Comparison of ENCODE assay signal across 8 cellular contexts in the genomic region with DNA sequence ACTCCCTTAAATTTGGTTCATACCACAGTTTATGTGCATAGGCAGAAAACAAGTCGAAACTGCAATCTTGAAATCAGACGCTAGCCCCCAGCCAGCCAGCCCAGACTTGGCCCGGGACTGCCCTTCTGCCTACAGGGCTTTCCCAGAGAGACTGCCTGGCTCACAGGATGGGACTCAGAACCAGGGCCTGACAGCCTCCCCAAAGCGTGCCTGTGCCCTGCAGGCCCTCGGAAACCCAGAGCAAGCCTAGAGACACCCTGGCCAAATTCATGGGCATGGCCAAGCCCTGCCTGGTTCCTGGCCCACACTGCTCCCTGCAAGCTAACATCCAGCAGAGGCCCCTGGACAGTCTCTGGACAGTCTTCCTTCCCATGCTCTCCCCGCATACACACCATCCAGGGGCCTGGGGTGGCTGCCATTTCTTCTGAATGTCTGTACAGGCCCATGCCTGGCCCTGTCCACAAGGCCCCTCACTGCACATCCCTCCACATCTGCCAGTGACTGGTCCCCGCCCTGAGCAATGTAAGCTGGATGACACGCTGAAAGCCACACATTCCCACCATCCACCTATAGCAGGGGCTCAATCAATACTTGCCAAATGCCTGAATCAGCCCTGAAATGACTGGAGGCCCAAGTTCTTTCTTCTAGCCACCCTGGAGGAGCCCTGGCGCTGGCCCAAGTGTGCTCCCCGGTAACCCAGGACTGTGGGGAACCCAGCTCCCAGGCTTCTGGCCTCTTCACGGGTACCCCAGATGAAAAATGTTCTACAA.
DNase-seq lines count a peak whose midpoint lies in the region; ATAC-seq, FAIRE-seq and TF ChIP-seq lines count a peak whose summit lies in the region.

No MANE protein-coding gene starts in this region.

- no peaks in the 10 kb centered on the region for H3K36me3 ChIP-seq in fibroblast of lung (ENCODE audit: control insufficient read depth, insufficient read depth, low read length)

- H3K27ac ChIP-seq in fibroblast of lung (ENCODE audit: insufficient read depth, low read length) (peak overlapping the region; percentile 63), skin epidermis (peak overlapping the region in 14 of 21 experiments; percentile 7 to 75 (median 49))

- H3K4me1 ChIP-seq in fibroblast of lung (ENCODE audit: control insufficient read depth, extremely low read depth, insufficient read depth, low read length), result peaks cover 10% of the 10 kb centered on the region

- H3K9ac ChIP-seq in fibroblast of lung (ENCODE audit: insufficient read depth, low read length), result no peak overlapping the region

- no peaks in the 10 kb centered on the region for H3K27me3 ChIP-seq in fibroblast of lung (ENCODE audit: control insufficient read depth, insufficient read depth, low read length)

- no peak overlapping the region for H3K4me2 ChIP-seq in fibroblast of lung (ENCODE audit: extremely low read depth, insufficient read depth, low read length)

- no peak for FAIRE-seq in GM19239 (lab: Jason Lieb, UNC)

- no peak overlapping the region for H3K4me3 ChIP-seq in fibroblast of lung (replicated peaks in 1 of 4; ENCODE audit: control extremely low read depth in 1 of 4, insufficient read depth in 1 of 4, low read depth in 3 of 4, low read length in 4 of 4)
- H3K4me3 ChIP-seq in skin epidermis, result no peak overlapping the region

- no peaks in the 10 kb centered on the region for H4K20me1 ChIP-seq in fibroblast of lung (ENCODE audit: control insufficient read depth, extremely low read depth, insufficient read depth, low read length)

- peak in 1 of 2 donors; percentile 23 for DNase-seq in fibroblast of lung (ENCODE audit: low read depth in 2 of 2)
- DNase-seq in AML-193 (lab: John Stamatoyannopoulos, UW), result no peak
- DNase-seq in GM19239 (ENCODE audit: insufficient read length, low spot score), result no peak
- no peak for DNase-seq in inferior parietal cortex (ENCODE audit: extremely low spot score)
- DNase-seq in GOT3 (lab: John Stamatoyannopoulos, UW), result no peak

- no peak overlapping the region for H2AFZ ChIP-seq in fibroblast of lung (ENCODE audit: low read length)

- ATAC-seq in GM19467 (IDR thresholded peaks at IDR 0.05; ENCODE audit: unreplicated experiment) (peak; percentile 41), HG03558 (IDR thresholded peaks at IDR 0.05; ENCODE audit: extremely low read depth, unreplicated experiment) (peak; percentile 9)

- no peaks in the 10 kb centered on the region for H3K79me2 ChIP-seq in fibroblast of lung (ENCODE audit: control insufficient read depth, insufficient read depth, low read length)

- TF ChIP-seq CTCF in fibroblast of lung (conservative IDR thresholded peaks at IDR 0.05 in 1 of 2, IDR thresholded peaks at IDR 0.05 in 1 of 2; ENCODE audit: low read depth in 1 of 2, low read length in 2 of 2), result no peak

- no peaks in the 10 kb centered on the region for H3K9me3 ChIP-seq in fibroblast of lung (ENCODE audit: control insufficient read depth, insufficient read depth, low read depth, low read length)
